In the genomic region with DNA sequence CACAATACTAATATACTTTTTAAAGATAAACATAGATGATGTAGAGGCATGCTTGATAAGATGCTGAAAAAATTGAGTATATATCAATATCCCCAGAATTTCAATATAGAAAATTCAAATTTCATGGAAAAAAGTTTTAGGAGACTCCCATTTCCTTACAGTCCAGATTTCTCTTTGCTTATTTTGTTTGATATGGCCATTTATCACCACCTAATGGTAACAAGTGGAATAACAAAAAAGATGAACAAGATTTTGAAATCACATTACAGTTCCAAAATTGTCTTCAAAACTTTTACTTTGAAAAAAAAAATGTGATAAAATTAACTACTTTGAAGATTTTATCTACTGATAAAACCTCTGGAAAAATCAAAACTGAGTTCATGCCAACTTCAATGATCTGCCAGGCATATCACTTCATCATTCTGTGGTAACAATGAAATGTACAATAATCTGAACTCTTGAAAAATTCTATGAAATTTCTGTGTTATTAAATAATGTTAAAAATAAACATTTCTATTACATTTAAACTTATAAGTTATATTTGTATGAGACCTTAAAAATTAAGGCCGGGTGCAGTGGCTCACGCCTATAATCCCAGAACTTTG, we compare ENCODE assay signal across 8 cellular contexts. TPM values are rescaled to one million over a fixed set of nuclear protein-coding genes. Genes with fewer than 3 reads are reported as not detected.
DNase-seq lines count a peak whose midpoint lies in the region; ATAC-seq, FAIRE-seq and TF ChIP-seq lines count a peak whose summit lies in the region.

No MANE protein-coding gene starts in this region.

- H3K4me3 Mint-ChIP-seq in activated CD8-positive, alpha-beta T cell treated with anti-CD3 and anti-CD28 coated beads for 36 hours: no peak overlapping the region
- H3K4me3 Mint-ChIP-seq in activated CD8-positive, alpha-beta T cell treated with anti-CD3 and anti-CD28 coated beads, Interleukin-2, amount 10 ng/mL, durations not matched to agents 7 days and 5 days: no peak overlapping the region

- no peak overlapping the region for H2AFZ ChIP-seq in OCI-LY7 (ENCODE audit: low read length)

- CTCF ChIA-PET in activated CD8-positive, alpha-beta T cell treated with anti-CD3 and anti-CD28 coated beads for 36 hours (lab: Charles Lee): interaction anchor here (1.1 to 1.4 kb wide), 2 partner anchors 8 to 43 kb away, joined by 3 to 4 read pairs; no protein-coding TSS in a partner anchor
- CTCF ChIA-PET in activated CD8-positive, alpha-beta T cell treated with anti-CD3 and anti-CD28 coated beads, Interleukin-2, amount 10 ng/mL, durations not matched to agents 7 days and 5 days (lab: Charles Lee): interaction anchor here (1.3 kb wide), 1 partner anchor 17 kb away, joined by 5 read pairs; no protein-coding TSS in a partner anchor
- CTCF ChIA-PET in OCI-LY7 (lab: Charles Lee; ENCODE audit: unreplicated experiment): no interaction called here

- WGBS in pancreas, 2 donors: 85 to 88% methylated on average over 2 of the region's 2 CpGs

- FAIRE-seq in pancreas (lab: Jason Lieb, UNC): peak; percentile 98

- BruUV-seq in OCI-LY7 (replicated peaks; lab: Mats Ljungman, UMichigan): no TSS peak

- H3K4me1 Mint-ChIP-seq in activated CD8-positive, alpha-beta T cell treated with anti-CD3 and anti-CD28 coated beads for 36 hours (ENCODE audit: low read depth): no peaks in the 10 kb centered on the region
- H3K4me1 Mint-ChIP-seq in activated CD8-positive, alpha-beta T cell treated with anti-CD3 and anti-CD28 coated beads, Interleukin-2, amount 10 ng/mL, durations not matched to agents 7 days and 5 days (ENCODE audit: low read depth): no peaks in the 10 kb centered on the region

- POLR2A ChIA-PET in activated CD8-positive, alpha-beta T cell treated with anti-CD3 and anti-CD28 coated beads for 36 hours (lab: Charles Lee): no interaction called here
- POLR2A ChIA-PET in activated CD8-positive, alpha-beta T cell treated with anti-CD3 and anti-CD28 coated beads, Interleukin-2, amount 10 ng/mL, durations not matched to agents 7 days and 5 days (lab: Charles Lee): no interaction called here
- POLR2A ChIA-PET in OCI-LY7 (lab: Charles Lee): no interaction called here

- no peaks in the 10 kb centered on the region for H3K27me3 Mint-ChIP-seq in activated CD8-positive, alpha-beta T cell treated with anti-CD3 and anti-CD28 coated beads for 36 hours
- H3K27me3 Mint-ChIP-seq in activated CD8-positive, alpha-beta T cell treated with anti-CD3 and anti-CD28 coated beads, Interleukin-2, amount 10 ng/mL, durations not matched to agents 7 days and 5 days (ENCODE audit: low read depth): no peaks in the 10 kb centered on the region

- no peaks in the 10 kb centered on the region for H4K20me1 ChIP-seq in OCI-LY7 (ENCODE audit: insufficient read depth, low read length)

- intact Hi-C loops in activated CD8-positive, alpha-beta T cell treated with anti-CD3 and anti-CD28 coated beads for 36 hours (cut with micrococcal nuclease): loop anchor here (2.0 kb wide), 1 partner anchor 405 kb away; no protein-coding TSS in a partner anchor
- intact Hi-C loops in OCI-LY7 (cut with micrococcal nuclease; ENCODE audit: unreplicated experiment): loop anchor here (1.0 to 10.0 kb wide), 5 partner anchors 156 to 465 kb away; no protein-coding TSS in a partner anchor
- intact Hi-C loops in pancreas (cut with DNase I): loop anchor here (10.0 kb wide), 1 partner anchor 407 kb away; no protein-coding TSS in a partner anchor

- no peak for ATAC-seq in activated CD8-positive, alpha-beta T cell treated with anti-CD3 and anti-CD28 coated beads for 36 hours
- no peak for ATAC-seq in activated CD8-positive, alpha-beta T cell treated with anti-CD3 and anti-CD28 coated beads, Interleukin-2, amount 10 ng/mL, durations not matched to agents 7 days and 5 days
- ATAC-seq in pancreas (peak; percentile 63 to 82 (median 73)), GM21723 (IDR thresholded peaks at IDR 0.05; ENCODE audit: unreplicated experiment) (no peak)

- H3K9me2 ChIP-seq in OCI-LY7 (ENCODE audit: insufficient read depth, low read length): no peaks in the 10 kb centered on the region

- no peaks in the 10 kb centered on the region for H3K36me3 Mint-ChIP-seq in activated CD8-positive, alpha-beta T cell treated with anti-CD3 and anti-CD28 coated beads for 36 hours (ENCODE audit: low read depth)
- H3K36me3 Mint-ChIP-seq in activated CD8-positive, alpha-beta T cell treated with anti-CD3 and anti-CD28 coated beads, Interleukin-2, amount 10 ng/mL, durations not matched to agents 7 days and 5 days (ENCODE audit: low read depth): no peaks in the 10 kb centered on the region

- TF ChIP-seq CTCF in activated CD8-positive, alpha-beta T cell treated with anti-CD3 and anti-CD28 coated beads for 36 hours (IDR thresholded peaks at IDR 0.05): peak; percentile 78
- peak; percentile 92 for TF ChIP-seq CTCF in OCI-LY7 (conservative IDR thresholded peaks at IDR 0.05; ENCODE audit: low read length)
- peak in 3 of 4 donors; percentile 20 to 38 (median 38) for TF ChIP-seq CTCF in pancreas (IDR thresholded peaks at IDR 0.05)

- no peak for DNase-seq in activated CD8-positive, alpha-beta T cell treated with anti-CD3 and anti-CD28 coated beads for 36 hours
- no peak for DNase-seq in activated CD8-positive, alpha-beta T cell treated with anti-CD3 and anti-CD28 coated beads, Interleukin-2, amount 10 ng/mL, durations not matched to agents 7 days and 5 days
- peak; percentile 34 for DNase-seq in OCI-LY7 (ENCODE audit: low spot score)
- DNase-seq in erythroblast (lab: John Stamatoyannopoulos, UW): peak; percentile 43 to 63
- DNase-seq in pancreas: no peak
- no peak for DNase-seq in T-helper 9 cell
- DNase-seq in cortex of kidney (lab: John Stamatoyannopoulos, UW): no peak

- H3K27ac ChIP-seq in OCI-LY7 (ENCODE audit: low read depth, low read length, poor library complexity, severe bottlenecking) (no peak overlapping the region), pancreas (no peak overlapping the region)

- H3K4me3 ChIP-seq in OCI-LY7 (ENCODE audit: low read depth, low read length, poor library complexity, severe bottlenecking): no peak overlapping the region
- H3K4me3 ChIP-seq in pancreas: no peak overlapping the region

- no peak overlapping the region for H3K4me2 ChIP-seq in OCI-LY7 (ENCODE audit: low read length)

- H3K4me1 ChIP-seq in OCI-LY7 (ENCODE audit: insufficient read depth, low read length, poor library complexity, severe bottlenecking) (no peaks in the 10 kb centered on the region), pancreas (peaks cover 0 to 5% (median 5%) of the 10 kb centered on the region in 3 donors)

- no peak overlapping the region for H3K27ac Mint-ChIP-seq in activated CD8-positive, alpha-beta T cell treated with anti-CD3 and anti-CD28 coated beads for 36 hours
- H3K27ac Mint-ChIP-seq in activated CD8-positive, alpha-beta T cell treated with anti-CD3 and anti-CD28 coated beads, Interleukin-2, amount 10 ng/mL, durations not matched to agents 7 days and 5 days: no peak overlapping the region

- no peaks in the 10 kb centered on the region for H3K9me3 ChIP-seq in OCI-LY7 (ENCODE audit: low read length)
- H3K9me3 ChIP-seq in pancreas: no peaks in the 10 kb centered on the region

- H3K79me2 ChIP-seq in OCI-LY7 (ENCODE audit: insufficient read depth, low read depth, low read length): no peaks in the 10 kb centered on the region

- H3K36me3 ChIP-seq in OCI-LY7 (ENCODE audit: insufficient read depth, low read length) (no peaks in the 10 kb centered on the region), pancreas (no peaks in the 10 kb centered on the region)

- no peaks in the 10 kb centered on the region for H3K9me3 Mint-ChIP-seq in activated CD8-positive, alpha-beta T cell treated with anti-CD3 and anti-CD28 coated beads for 36 hours
- no peaks in the 10 kb centered on the region for H3K9me3 Mint-ChIP-seq in activated CD8-positive, alpha-beta T cell treated with anti-CD3 and anti-CD28 coated beads, Interleukin-2, amount 10 ng/mL, durations not matched to agents 7 days and 5 days (ENCODE audit: insufficient read depth)

- H3K27me3 ChIP-seq in pancreas: no peaks in the 10 kb centered on the region

- no peak for TF ChIP-seq POLR2A in erythroblast (IDR thresholded peaks at IDR 0.05; ENCODE audit: low read length)

RNA-seq across cellular contexts. Expression of a gene that starts 17.5 kb away (rescaled TPM):
- total RNA-seq in activated CD8-positive, alpha-beta T cell treated with anti-CD3 and anti-CD28 coated beads for 36 hours: 10 to 100 TPM; 17.2 to 18.5 TPM
- 10 to 100 TPM in 1 of 2 experiments, 1 to 10 TPM in 1; 9.6 to 11.6 TPM for total RNA-seq in activated CD8-positive, alpha-beta T cell treated with anti-CD3 and anti-CD28 coated beads, Interleukin-2, amount 10 ng/mL, durations not matched to agents 7 days and 5 days
- total RNA-seq in OCI-LY7 (2014; rRNA removed; shearing (Covaris generic)): 13.5 and 15.5 TPM in 2 replicates
- 12.9 and 15.7 TPM in 2 replicates for total RNA-seq in OCI-LY7 (2022)
- 10 to 100 TPM in 4 of 6 donors, 1 to 10 TPM in 2; 8.0 to 12.2 (median 10.6) TPM for total RNA-seq in pancreas
- polyA plus RNA-seq in pancreas: 10 to 100 TPM in 1 of 2 donors, 1 to 10 TPM in 1; 9.5 to 12.8 TPM

RNA-seq across cellular contexts. Expression of a gene that starts 25.6 kb away (rescaled TPM):
- total RNA-seq in activated CD8-positive, alpha-beta T cell treated with anti-CD3 and anti-CD28 coated beads for 36 hours: not detected
- not detected for total RNA-seq in activated CD8-positive, alpha-beta T cell treated with anti-CD3 and anti-CD28 coated beads, Interleukin-2, amount 10 ng/mL, durations not matched to agents 7 days and 5 days
- not detected in 2 replicates for total RNA-seq in OCI-LY7 (2014; rRNA removed; shearing (Covaris generic))
- total RNA-seq in OCI-LY7 (2022): not detected in 2 replicates
- total RNA-seq in pancreas: under 1 TPM in 1 of 6 donors, not detected in 5; 0.20 TPM
- under 1 TPM in 1 of 2 donors, not detected in 1; 0.12 TPM for polyA plus RNA-seq in pancreas

Comparison
In these comparisons a context has a peak if more than half of its experiments do, and no peak if none do; other contexts are left out.
1. ATAC-seq: peak in pancreas (4 of 4); none in activated CD8-positive, alpha-beta T cell treated with anti-CD3 and anti-CD28 coated beads for 36 hours (single experiment), activated CD8-positive, alpha-beta T cell treated with anti-CD3 and anti-CD28 coated beads, Interleukin-2, amount 10 ng/mL, durations not matched to agents 7 days and 5 days (single experiment) and GM21723 (single experiment).
2. DNase-seq: peak in OCI-LY7 (single experiment) and erythroblast (2 of 2); none in activated CD8-positive, alpha-beta T cell treated with anti-CD3 and anti-CD28 coated beads for 36 hours (single experiment), activated CD8-positive, alpha-beta T cell treated with anti-CD3 and anti-CD28 coated beads, Interleukin-2, amount 10 ng/mL, durations not matched to agents 7 days and 5 days (single experiment), pancreas (0 of 6), T-helper 9 cell (single experiment) and cortex of kidney (single experiment).
3. CTCF ChIP-seq: peak in every context shown above with its lines; median percentile 92 in OCI-LY7; 78 in activated CD8-positive, alpha-beta T cell treated with anti-CD3 and anti-CD28 coated beads for 36 hours; 38 in pancreas.